In the genomic region with DNA sequence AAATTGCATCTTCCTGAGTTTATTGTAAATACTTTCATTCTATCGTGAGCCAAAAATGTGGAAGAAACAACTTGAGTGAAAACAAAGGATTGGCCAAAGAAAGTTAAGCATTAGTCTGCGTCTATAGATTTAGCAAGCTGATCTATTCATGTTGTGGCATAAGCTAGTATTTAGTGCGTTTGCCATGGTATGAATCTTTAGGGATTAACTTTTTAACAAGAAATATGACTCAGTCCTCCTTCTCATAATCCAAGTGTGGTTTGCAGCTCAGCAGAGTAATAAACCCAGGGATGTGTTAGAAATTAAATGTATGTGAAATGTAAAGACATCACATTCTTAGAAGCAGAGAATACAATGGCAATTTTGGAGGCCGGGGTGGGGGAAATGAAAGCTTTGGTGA, we compare ENCODE assay signal across 23 cellular contexts.
DNase-seq lines count a peak whose midpoint lies in the region; ATAC-seq, FAIRE-seq and TF ChIP-seq lines count a peak whose summit lies in the region.
"Had no signal": no experiment of that assay in that cellular context is flagged by ENCODE, and none has a peak within 500 bp of the region (broad histone marks: within the 10 kb centered on the region; RNA-seq: fewer than 3 reads in every experiment).

No MANE protein-coding gene starts in this region.

- WGBS in A549 (ENCODE audit: missing lambda C conversion rate), result 53% methylated on average over 4 of the region's 4 CpGs

- TF ChIP-seq EP300 in A549 (IDR thresholded peaks at IDR 0.05), result no peak

- POLR2A ChIA-PET in A549 (lab: Yijun Ruan, JAX), result no interaction called here

- ATAC-seq in A549 (no peak), HG03520 (IDR thresholded peaks at IDR 0.05; ENCODE audit: unreplicated experiment) (no peak), GM18870 (IDR thresholded peaks at IDR 0.05; ENCODE audit: unreplicated experiment) (no peak)

- TF ChIP-seq POLR2A in A549 (IDR thresholded peaks at IDR 0.05; ENCODE audit: low read length), result no peak

- no peak overlapping the region for H3K27ac ChIP-seq in A549
- H3K27ac ChIP-seq: 22Rv1 had no signal

- DNase-seq in A549 (ENCODE audit: low read depth in 1 of 2, low spot score in 1 of 2) (no peak), MV-4-11 (lab: John Stamatoyannopoulos, UW) (peak; percentile 42), bronchial epithelial cell (ENCODE audit: low read depth) (peak; percentile 13), retinal pigment epithelial cell (ENCODE audit: low read depth) (peak; percentile 62), hypothalamus (lab: John Stamatoyannopoulos, UW) (no peak)
- no peak for DNase-seq in stimulated activated CD4-positive, alpha-beta T cell treated with anti-CD3 and anti-CD28 coated beads, Interleukin-1b, Interleukin-23, amount 100 ng/mL, for 48 hours
- DNase-seq: C1 segment of cervical spinal cord; Calu3; CD4-positive, alpha-beta memory T cell; COR-L47; DMS153; DND-41; GOT3; HFFc6 had no signal

- H3K4me2 ChIP-seq in A549, result no peak overlapping the region

- no peaks in the 10 kb centered on the region for H3K36me3 ChIP-seq in bronchial epithelial cell (ENCODE audit: control insufficient read depth, insufficient read depth, low read length)
- H3K36me3 ChIP-seq: HAP-1 had no signal

- no peak for TF ChIP-seq RAD21 in A549 (conservative IDR thresholded peaks at IDR 0.05 in 1 of 2, IDR thresholded peaks at IDR 0.05 in 1 of 2)

- CTCF ChIA-PET in A549 (lab: Yijun Ruan, JAX), result no interaction called here

- H3K27me3 ChIP-seq in bronchial epithelial cell (ENCODE audit: control insufficient read depth, insufficient read depth, low read length), result no peaks in the 10 kb centered on the region

- H3K4me1 ChIP-seq in A549, result no peaks in the 10 kb centered on the region
- H3K4me1 ChIP-seq: HAP-1 had no signal

- H3K4me3 ChIP-seq in A549 (no peak overlapping the region), bronchial epithelial cell (ENCODE audit: low read depth, low read length) (no peak overlapping the region), retinal pigment epithelial cell (ENCODE audit: low read length) (no peak overlapping the region)
- H3K4me3 ChIP-seq: HAP-1 had no signal

- H3K9me3 ChIP-seq in A549, result no peaks in the 10 kb centered on the region
- H3K9me3 ChIP-seq: HAP-1 had no signal

- peak; percentile 78 for FAIRE-seq in A549 (lab: Jason Lieb, UNC)
- no peak for FAIRE-seq in bronchial epithelial cell (lab: Jason Lieb, UNC)
- FAIRE-seq: A204.1, G401.6, GM12892, GM19239, H54 had no signal

- TF ChIP-seq CTCF in A549 (IDR thresholded peaks at IDR 0.05) (no peak), bronchial epithelial cell (IDR thresholded peaks at IDR 0.05; ENCODE audit: insufficient read depth, low read length, severe bottlenecking) (no peak), retinal pigment epithelial cell (conservative IDR thresholded peaks at IDR 0.05; ENCODE audit: low read depth, low read length) (no peak)

TF ChIP-seq in A549, 52 proteins besides CTCF, POLR2A, EP300 and RAD21:
- no peak for TF ChIP-seq PHF8 (IDR thresholded peaks at IDR 0.05; ENCODE audit: borderline replicate concordance, low read depth)
- no peak for TF ChIP-seq BHLHE40 (IDR thresholded peaks at IDR 0.05; ENCODE audit: low read depth, low read length)
- no peak for TF ChIP-seq GATA3 (IDR thresholded peaks at IDR 0.05; ENCODE audit: borderline replicate concordance)
- TF ChIP-seq ZSCAN20 (CRISPR knock-in tag; IDR thresholded peaks at IDR 0.05), result no peak
- TF ChIP-seq, protein P1, sequence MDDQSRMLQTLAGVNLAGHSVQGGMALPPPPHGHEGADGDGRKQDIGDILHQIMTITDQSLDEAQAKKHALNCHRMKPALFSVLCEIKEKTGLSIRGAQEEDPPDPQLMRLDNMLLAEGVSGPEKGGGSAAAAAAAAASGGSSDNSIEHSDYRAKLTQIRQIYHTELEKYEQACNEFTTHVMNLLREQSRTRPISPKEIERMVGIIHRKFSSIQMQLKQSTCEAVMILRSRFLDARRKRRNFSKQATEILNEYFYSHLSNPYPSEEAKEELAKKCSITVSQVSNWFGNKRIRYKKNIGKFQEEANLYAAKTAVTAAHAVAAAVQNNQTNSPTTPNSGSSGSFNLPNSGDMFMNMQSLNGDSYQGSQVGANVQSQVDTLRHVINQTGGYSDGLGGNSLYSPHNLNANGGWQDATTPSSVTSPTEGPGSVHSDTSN (IDR thresholded peaks at IDR 0.05), result no peak
- TF ChIP-seq RCOR1 (IDR thresholded peaks at IDR 0.05; ENCODE audit: low read depth, low read length), result no peak
- TF ChIP-seq ZC3H11A (IDR thresholded peaks at IDR 0.05), result no peak
- no peak for TF ChIP-seq FOXS1 (CRISPR knock-in tag; IDR thresholded peaks at IDR 0.05)
- TF ChIP-seq ZNF302 (CRISPR knock-in tag; IDR thresholded peaks at IDR 0.05), result no peak
- TF ChIP-seq CHD4 (IDR thresholded peaks at IDR 0.05; ENCODE audit: borderline replicate concordance), result no peak

Comparison
In these comparisons a context has a peak if more than half of its experiments do, and no peak if none do; other contexts are left out.
1. DNase-seq: peak in MV-4-11 (single experiment), bronchial epithelial cell (single experiment) and retinal pigment epithelial cell (single experiment); none in A549 (0 of 2), stimulated activated CD4-positive, alpha-beta T cell treated with anti-CD3 and anti-CD28 coated beads, Interleukin-1b, Interleukin-23, amount 100 ng/mL, for 48 hours (single experiment) and hypothalamus (0 of 51).